Comparison of ENCODE assay signal across 25 cellular contexts in the genomic region with DNA sequence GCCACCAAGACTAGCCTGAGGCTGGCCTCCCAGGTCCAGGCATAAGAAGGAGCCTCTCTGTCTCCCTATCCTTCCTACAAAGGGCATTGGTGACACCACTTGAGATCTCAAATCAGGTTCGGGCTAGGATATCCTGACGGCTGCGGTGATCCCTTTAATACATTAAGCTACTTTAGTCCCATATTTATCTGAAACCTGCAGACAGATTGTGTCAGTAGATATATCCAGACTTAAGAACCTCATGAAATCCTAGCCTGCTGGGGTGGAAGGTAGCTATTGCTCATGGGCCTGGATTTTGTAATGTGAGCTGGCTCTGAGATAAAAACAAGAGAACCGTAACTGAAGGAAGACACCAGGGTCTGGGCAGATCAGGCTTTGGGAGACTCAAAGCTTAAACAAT.
DNase-seq lines count a peak whose midpoint lies in the region; ATAC-seq, FAIRE-seq and TF ChIP-seq lines count a peak whose summit lies in the region.
"Had no signal": no experiment of that assay in that cellular context is flagged by ENCODE, and none has a peak within 500 bp of the region (broad histone marks: within the 10 kb centered on the region; RNA-seq: fewer than 3 reads in every experiment).

No MANE protein-coding gene starts in this region.

- no peak overlapping the region for H3K4me3 ChIP-seq in WERI-Rb-1 (ENCODE audit: low read depth, low read length)
- H3K4me3 ChIP-seq: GM12878, PC-9, SJSA1 had no signal

- TF ChIP-seq CTCF in D721Med (IDR thresholded peaks at IDR 0.05; ENCODE audit: insufficient read depth, missing control alignments): no peak
- TF ChIP-seq CTCF in WERI-Rb-1 (IDR thresholded peaks at IDR 0.05; ENCODE audit: low read depth, low read length): no peak

- no peaks in the 10 kb centered on the region for H3K9me3 ChIP-seq in WERI-Rb-1 (ENCODE audit: severe bottlenecking)
- H3K9me3 ChIP-seq: SJSA1 had no signal

- peak; percentile 94 for FAIRE-seq in D721Med (lab: Jason Lieb, UNC)
- FAIRE-seq: GM12878 had no signal

- DNase-seq in D721Med (ENCODE audit: insufficient read length, low spot score) (peak; percentile 90), NCI-H524 treated with DMSO at 0.1 percent for 48 hours (lab: John Stamatoyannopoulos, UW) (peak; percentile 90), WERI-Rb-1 (peak; percentile 77), left kidney (ENCODE audit: low read depth, low spot score) (peak; percentile 91), NAMALWA (ENCODE audit: low spot score) (no peak), substantia nigra (lab: John Stamatoyannopoulos, UW) (no peak)
- DNase-seq: Calu3; IMR-90; MM.1S; NCI-H1048; NCI-H1417; NCI-H1694; NCI-H2029 treated with DMSO at 0.1 percent for 48 hours; NCI-H226; NCI-H510A; NCI-H748 treated with DMSO at 0.1 percent for 48 hours; NK-92 treated with Interleukin-12 subunit alpha and Interleukin-12 subunit beta, amount 100 ng/mL, for 24 hours; PC-9; T-cell had no signal

- H3K27ac ChIP-seq in WERI-Rb-1 (peak overlapping the region; percentile 19; the same call in 1 of the 2 replicates), substantia nigra (ENCODE audit: low read depth, low read length, poor library complexity, severe bottlenecking) (no peak overlapping the region)
- H3K27ac ChIP-seq: KMS-11, PC-9, SJSA1 had no signal

- ATAC-seq in HG03521 (IDR thresholded peaks at IDR 0.05; ENCODE audit: unreplicated experiment) (no peak), HG02884 (IDR thresholded peaks at IDR 0.05; ENCODE audit: unreplicated experiment) (no peak)
- ATAC-seq: GM12878, Right ventricle myocardium inferior, T-cell had no signal

- no peaks in the 10 kb centered on the region for H3K36me3 ChIP-seq in WERI-Rb-1
- H3K36me3 ChIP-seq: SJSA1 had no signal

- H3K27me3 ChIP-seq in WERI-Rb-1 (ENCODE audit: insufficient read depth, low read depth, severe bottlenecking): no peaks in the 10 kb centered on the region
- H3K27me3 ChIP-seq: SJSA1 had no signal

Comparison
In these comparisons a context has a peak if more than half of its experiments do, and no peak if none do; other contexts are left out.
1. DNase-seq: peak in D721Med (single experiment), NCI-H524 treated with DMSO at 0.1 percent for 48 hours (single experiment), WERI-Rb-1 (single experiment) and left kidney (single experiment); none in NAMALWA (single experiment) and substantia nigra (0 of 49).